ENCODE assay signal across 8 cellular contexts in genomic region chr9:97412628-97413382, GRCh38. TPM values are rescaled to one million over a fixed set of nuclear protein-coding genes. Genes with fewer than 3 reads are reported as not detected.
DNase-seq lines count a peak whose midpoint lies in the region; ATAC-seq and TF ChIP-seq lines count a peak whose summit lies in the region.

No MANE protein-coding gene starts in this region.

- peak overlapping the region; percentile 76 to 91 (median 86) for H3K4me3 Mint-ChIP-seq in CD4-positive, alpha-beta memory T cell

- ATAC-seq in GM21381 (IDR thresholded peaks at IDR 0.05; ENCODE audit: unreplicated experiment): peak; percentile 11

- H3K9ac ChIP-seq in smooth muscle cell (ENCODE audit: low read depth): peak overlapping the region; percentile 40

- H3K27ac ChIP-seq in CD4-positive, alpha-beta memory T cell (ENCODE audit: low read depth, low read length): peak overlapping the region; percentile 84
- H3K27ac ChIP-seq in smooth muscle cell (ENCODE audit: low read depth): no peak overlapping the region

- H3F3A ChIP-seq in smooth muscle cell (ENCODE audit: low read depth): peaks cover 8% of the 10 kb centered on the region

- H3K4me1 ChIP-seq in CD4-positive, alpha-beta memory T cell (ENCODE audit: insufficient read depth, low read length): peaks cover 21% of the 10 kb centered on the region
- H3K4me1 ChIP-seq in smooth muscle cell (ENCODE audit: low read depth): peaks cover 5% of the 10 kb centered on the region

- H3K36me3 ChIP-seq in CD4-positive, alpha-beta memory T cell (ENCODE audit: insufficient read depth, low read length): no peaks in the 10 kb centered on the region
- no peaks in the 10 kb centered on the region for H3K36me3 ChIP-seq in MG63
- no peaks in the 10 kb centered on the region for H3K36me3 ChIP-seq in smooth muscle cell (ENCODE audit: low read depth)

- TF ChIP-seq CTCF in astrocyte of the spinal cord (IDR thresholded peaks at IDR 0.05; ENCODE audit: low read depth, low read length) (no peak), smooth muscle cell (IDR thresholded peaks at IDR 0.05; ENCODE audit: borderline replicate concordance, insufficient read depth, poor library complexity, severe bottlenecking) (no peak)

- H2AFZ ChIP-seq in smooth muscle cell (ENCODE audit: low read depth): peak overlapping the region; percentile 98

- WGBS in smooth muscle cell (ENCODE audit: low lambda C conversion rate): 27% methylated on average over 16 of the region's 16 CpGs

- peaks cover 0 to 2% (median 0%) of the 10 kb centered on the region in 8 donors for H3K9me3 Mint-ChIP-seq in CD4-positive, alpha-beta memory T cell

- in situ Hi-C loops in astrocyte of the spinal cord (cut with HindIII; ENCODE audit: low sequenced_read_pairs): no loop called here

- no peaks in the 10 kb centered on the region for H4K20me1 ChIP-seq in smooth muscle cell (ENCODE audit: low read depth)

- peaks cover 0 to 12% of the 10 kb centered on the region in 2 donors for H3K27me3 Mint-ChIP-seq in CD4-positive, alpha-beta memory T cell

- peak in 1 of 5 donors; percentile 10 for DNase-seq in CD4-positive, alpha-beta memory T cell
- DNase-seq in MG63: no peak
- peak; percentile 7 for DNase-seq in astrocyte of the spinal cord (ENCODE audit: low read depth, low spot score)
- DNase-seq in iPS-NIHi11 (ENCODE audit: low spot score): peak; percentile 31
- DNase-seq in smooth muscle cell (lab: John Stamatoyannopoulos, UW; ENCODE audit: unreplicated experiment): no peak
- no peak for DNase-seq in NCI-H1092 (lab: John Stamatoyannopoulos, UW)
- DNase-seq in NCI-H1694 treated with DMSO at 0.1 percent for 48 hours (lab: John Stamatoyannopoulos, UW): no peak

- no peaks in the 10 kb centered on the region for H3K27me3 ChIP-seq in CD4-positive, alpha-beta memory T cell (ENCODE audit: insufficient read depth, low read length)
- peaks cover 5% of the 10 kb centered on the region; the same call in 1 of the 2 replicates for H3K27me3 ChIP-seq in MG63
- peaks cover 14% of the 10 kb centered on the region for H3K27me3 ChIP-seq in smooth muscle cell (ENCODE audit: low read depth)

- peak overlapping the region; percentile 38 to 61 for H3K4me3 ChIP-seq in CD4-positive, alpha-beta memory T cell (ENCODE audit: low read length in 2 of 2)
- peak overlapping the region; percentile 83 for H3K4me3 ChIP-seq in MG63
- H3K4me3 ChIP-seq in astrocyte of the spinal cord (ENCODE audit: low read depth, low read length): peak overlapping the region; percentile 60
- H3K4me3 ChIP-seq in smooth muscle cell: peak overlapping the region; percentile 93

- H3K27ac Mint-ChIP-seq in CD4-positive, alpha-beta memory T cell: peak overlapping the region; percentile 54 to 93 (median 83)

- H3K36me3 Mint-ChIP-seq in CD4-positive, alpha-beta memory T cell: peaks cover 0 to 5% of the 10 kb centered on the region in 2 donors

- peaks cover 25 to 39% (median 35%) of the 10 kb centered on the region in 4 donors for H3K4me1 Mint-ChIP-seq in CD4-positive, alpha-beta memory T cell

- no peaks in the 10 kb centered on the region for H3K79me2 ChIP-seq in smooth muscle cell (ENCODE audit: low read depth)

- POLR2A ChIA-PET in CD4-positive, alpha-beta memory T cell (lab: Charles Lee; ENCODE audit: partially characterized antibody): interaction anchor here (0.7 to 2.8 kb wide), 7 partner anchors 84 to 847 kb away, joined by 3 to 15 read pairs (median 4); partner anchors contain the start of genes NCBP1, TSTD2 and ZNF782

- no peaks in the 10 kb centered on the region for H3K9me3 ChIP-seq in CD4-positive, alpha-beta memory T cell (ENCODE audit: control insufficient read depth in 1 of 2, low read length in 2 of 2)
- H3K9me3 ChIP-seq in MG63: peaks cover 2% of the 10 kb centered on the region; the same call in 1 of the 2 replicates
- no peaks in the 10 kb centered on the region for H3K9me3 ChIP-seq in smooth muscle cell (replicated peaks; ENCODE audit: low read depth)

- peak overlapping the region; percentile 99 for H3K4me2 ChIP-seq in smooth muscle cell

- CTCF ChIA-PET in CD4-positive, alpha-beta memory T cell (lab: Charles Lee; ENCODE audit: partially characterized antibody): interaction anchor here (0.7 to 12.1 kb wide), 11 partner anchors 9 to 556 kb away, joined by 3 to 99 read pairs (median 4); no protein-coding TSS in a partner anchor

- intact Hi-C loops in CD4-positive, alpha-beta memory T cell (cut with micrococcal nuclease): loop anchor here (2.0 kb wide), 1 partner anchor 726 kb away; no protein-coding TSS in a partner anchor

RNA-seq across cellular contexts. Expression of gene TDRD7, which starts 0.9 kb away (rescaled TPM):
- total RNA-seq in CD4-positive, alpha-beta memory T cell: 10 to 100 TPM; 12.7 to 13.6 TPM
- 10 to 100 TPM in 1 of 2 donors, 1 to 10 TPM in 1; 5.6 to 10.1 TPM for polyA plus RNA-seq in CD4-positive, alpha-beta memory T cell
- total RNA-seq in MG63 (2014; rRNA removed; shearing (Covaris generic); ENCODE audit: low replicate concordance): 12.6 and 15.5 TPM in 2 replicates
- 3.4 and 4.8 TPM in 2 replicates for total RNA-seq in smooth muscle cell
- polyA plus RNA-seq in smooth muscle cell: 1.5 and 1.8 TPM in 2 replicates

Comparison
In these comparisons a context has a peak if more than half of its experiments do, and no peak if none do; other contexts are left out.
1. DNase-seq: peak in astrocyte of the spinal cord (single experiment) and iPS-NIHi11 (single experiment); none in MG63 (single experiment), smooth muscle cell (single experiment), NCI-H1092 (single experiment) and NCI-H1694 treated with DMSO at 0.1 percent for 48 hours (single experiment).
2. Peak in every context shown above with its lines, with median percentiles within 50 percentile points of each other: H3K4me3 ChIP-seq.